ENCODE assay signal across 17 cellular contexts in the genomic region with DNA sequence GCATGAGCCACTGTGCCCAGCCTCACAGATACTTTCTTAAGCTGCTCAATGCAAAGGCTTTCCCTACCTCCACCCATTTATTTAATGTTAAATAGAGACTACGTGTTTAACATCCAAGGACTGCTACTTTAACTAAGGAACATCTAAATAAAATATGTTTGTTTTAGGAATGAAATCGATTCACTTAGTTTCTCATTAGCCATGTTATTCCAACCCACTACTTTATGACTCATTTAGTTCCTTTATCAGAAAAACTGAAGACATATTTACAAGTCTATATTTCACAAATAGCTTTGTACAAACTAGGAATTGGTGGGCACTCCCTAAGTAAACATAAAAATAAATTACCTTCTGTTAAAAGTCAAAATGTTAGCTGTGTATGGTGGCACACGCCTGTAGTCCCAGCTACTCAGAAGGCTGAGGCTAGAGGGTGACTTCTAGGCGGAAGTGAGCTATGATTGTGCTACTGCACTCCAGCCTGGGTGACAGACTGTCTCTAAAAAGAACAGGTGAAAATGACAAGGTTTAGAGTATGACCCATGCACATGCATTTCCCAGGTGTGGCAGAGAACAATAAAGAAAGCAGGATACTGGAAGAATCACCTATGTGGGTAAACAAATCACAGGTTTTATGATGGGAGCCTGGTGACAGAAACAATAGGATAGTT. TPM values are rescaled to one million over a fixed set of nuclear protein-coding genes. Genes with fewer than 3 reads are reported as not detected.
DNase-seq lines count a peak whose midpoint lies in the region; ATAC-seq and TF ChIP-seq lines count a peak whose summit lies in the region.
"Had no signal": no experiment of that assay in that cellular context is flagged by ENCODE, and none has a peak within 500 bp of the region (broad histone marks: within the 10 kb centered on the region; RNA-seq: fewer than 3 reads in every experiment).

No MANE protein-coding gene starts in this region.

- peaks cover 5% of the 10 kb centered on the region for H3K9me3 Mint-ChIP-seq in type B pancreatic cell

- H3K36me3 ChIP-seq in body of pancreas (replicated peaks in 1 of 2; ENCODE audit: insufficient read depth in 1 of 2, low read depth in 2 of 2) (no peaks in the 10 kb centered on the region), heart left ventricle (no peaks in the 10 kb centered on the region)
- H3K36me3 ChIP-seq: BE2C, breast epithelium, upper lobe of right lung had no signal

- H3K4me1 Mint-ChIP-seq in type B pancreatic cell (ENCODE audit: unreplicated experiment) = peaks cover 12% of the 10 kb centered on the region

- TF ChIP-seq POLR2A in body of pancreas (IDR thresholded peaks at IDR 0.05) (no peak), heart left ventricle (IDR thresholded peaks at IDR 0.05) (no peak)

- no peaks in the 10 kb centered on the region for H3K27me3 Mint-ChIP-seq in type B pancreatic cell

- intact Hi-C loops in body of pancreas (cut with DNase I) = no loop called here
- intact Hi-C loops in heart left ventricle (cut with DNase I) = no loop called here

- ATAC-seq in body of pancreas = peak; percentile 75
- no peak for ATAC-seq in heart left ventricle
- ATAC-seq in HG02623 (IDR thresholded peaks at IDR 0.05; ENCODE audit: unreplicated experiment) = no peak
- ATAC-seq: Right ventricle myocardium inferior, upper lobe of right lung had no signal

- no peaks in the 10 kb centered on the region for H3K27me3 ChIP-seq in body of pancreas
- no peaks in the 10 kb centered on the region for H3K27me3 ChIP-seq in heart left ventricle
- H3K27me3 ChIP-seq: BE2C, breast epithelium, upper lobe of right lung had no signal

- H3K9me3 ChIP-seq in body of pancreas = no peaks in the 10 kb centered on the region
- no peaks in the 10 kb centered on the region for H3K9me3 ChIP-seq in heart left ventricle
- H3K9me3 ChIP-seq: BE2C, breast epithelium, upper lobe of right lung had no signal

- H3K4me3 Mint-ChIP-seq in type B pancreatic cell = no peak overlapping the region

- no peak for TF ChIP-seq CTCF in body of pancreas (IDR thresholded peaks at IDR 0.05)
- no peak for TF ChIP-seq CTCF in type B pancreatic cell (conservative IDR thresholded peaks at IDR 0.05)
- no peak for TF ChIP-seq CTCF in heart left ventricle (IDR thresholded peaks at IDR 0.05)

- no peaks in the 10 kb centered on the region for H3K36me3 Mint-ChIP-seq in type B pancreatic cell

- peak; percentile 11 for DNase-seq in NCI-H187 treated with DMSO at 0.1 percent for 48 hours (lab: John Stamatoyannopoulos, UW)
- no peak for DNase-seq in NCI-H187 (lab: John Stamatoyannopoulos, UW)
- peak; percentile 17 for DNase-seq in NCI-H510A (lab: John Stamatoyannopoulos, UW)
- DNase-seq in body of pancreas = peak; percentile 22 to 58 (median 38)
- no peak for DNase-seq in type B pancreatic cell (ENCODE audit: extremely low spot score, unreplicated experiment)
- no peak for DNase-seq in T1000 (lab: John Stamatoyannopoulos, UW)
- no peak for DNase-seq in heart left ventricle
- DNase-seq: 8988T; activated CD8-positive, alpha-beta memory T cell treated with anti-CD3 and anti-CD28 coated beads, Interleukin-2, amount 50 U/mL, for 48 hours; BE2C; cortex of kidney; head of caudate nucleus; NCI-H446; upper lobe of right lung had no signal

- no peak overlapping the region for H3K4me3 ChIP-seq in body of pancreas
- H3K4me3 ChIP-seq in heart left ventricle = no peak overlapping the region
- H3K4me3 ChIP-seq: breast epithelium, upper lobe of right lung had no signal

- 30 to 35% methylated on average over 4 of the region's 4 CpGs for WGBS in body of pancreas, 2 donors
- WGBS in heart left ventricle, 4 donors = 89 to 93% (median 92%) methylated on average over 4 of the region's 4 CpGs

- peak overlapping the region; percentile 5 for H3K27ac Mint-ChIP-seq in type B pancreatic cell

- peaks cover 8% of the 10 kb centered on the region for H3K4me1 ChIP-seq in body of pancreas
- H3K4me1 ChIP-seq in heart left ventricle = peaks cover 0 to 5% (median 0%) of the 10 kb centered on the region in 12 donors
- H3K4me1 ChIP-seq: BE2C, breast epithelium, upper lobe of right lung had no signal

- peak overlapping the region in 2 of 4 donors; percentile 25 to 47 for H3K27ac ChIP-seq in body of pancreas
- H3K27ac ChIP-seq in heart left ventricle = no peak overlapping the region
- H3K27ac ChIP-seq: breast epithelium, upper lobe of right lung had no signal

RNA-seq across cellular contexts. Expression of gene AK4, which starts 39.8 kb away (rescaled TPM):
- total RNA-seq in body of pancreas (10 to 100 TPM in 1 of 2 donors, 1 to 10 TPM in 1; 8.8 to 20.4 TPM), type B pancreatic cell (ENCODE audit: low replicate concordance) (35.2 and 80.0 TPM in 2 replicates), heart left ventricle (100 to 1,000 TPM in 8 of 9 donors, 10 to 100 TPM in 1; 87.8 to 181 (median 123) TPM)
- 10 to 100 TPM; 16.0 to 40.0 TPM for polyA plus RNA-seq in heart left ventricle

Comparison
In these comparisons a context has a peak if more than half of its experiments do, and no peak if none do; other contexts are left out.
1. DNase-seq: peak in NCI-H187 treated with DMSO at 0.1 percent for 48 hours (single experiment), NCI-H510A (single experiment) and body of pancreas (4 of 4); none in NCI-H187 (0 of 2), type B pancreatic cell (single experiment), T1000 (single experiment) and heart left ventricle (0 of 5).